Comparison of ENCODE assay signal across 8 cellular contexts in the genomic region with DNA sequence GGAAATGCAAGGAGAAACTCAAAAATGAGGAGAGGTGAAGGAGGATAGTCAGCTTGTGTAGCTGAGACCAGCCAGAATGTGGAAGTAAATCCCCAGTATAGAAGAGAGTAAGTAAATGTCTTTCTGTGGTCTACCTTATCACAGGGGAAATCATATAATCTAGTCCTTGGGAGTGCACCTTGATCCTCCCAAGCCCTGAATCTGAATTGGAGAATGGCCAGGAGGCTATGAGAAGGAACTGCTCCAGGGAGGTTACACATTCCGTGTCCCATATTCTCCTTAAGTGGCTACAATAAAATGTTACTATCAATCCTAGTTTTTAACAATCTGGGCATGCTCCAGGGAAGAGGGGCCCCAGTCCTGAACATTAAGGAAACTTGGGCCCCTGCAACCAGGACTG. TPM values are rescaled to one million over a fixed set of nuclear protein-coding genes. Genes with fewer than 3 reads are reported as not detected.
"Had no signal": no experiment of that assay in that cellular context is flagged by ENCODE, and none has a peak within 500 bp of the region (broad histone marks: within the 10 kb centered on the region; RNA-seq: fewer than 3 reads in every experiment).

No MANE protein-coding gene starts in this region.

- DNase-seq: IMR-90, KBM-7 had no signal

- H3K4me3 Mint-ChIP-seq: IgD-negative memory B cell had no signal

- H3K27me3 Mint-ChIP-seq: IgD-negative memory B cell had no signal

- H3K4me1 Mint-ChIP-seq: IgD-negative memory B cell had no signal

- ATAC-seq: HepG2, K562 had no signal

- H3K4me3 ChIP-seq: K562 had no signal

- H3K27ac ChIP-seq: HL-60 had no signal

- H3K27ac Mint-ChIP-seq: IgD-negative memory B cell had no signal

RNA-seq across cellular contexts. Expression of a gene that starts 10.8 kb away (rescaled TPM):
- total RNA-seq: HepG2, HT-29, HT1080, IMR-90, K562 had no signal
